Comparison of ENCODE assay signal across 14 cellular contexts in genomic region chrX:121642415-121642814, GRCh38.
DNase-seq lines count a peak whose midpoint lies in the region; ATAC-seq, FAIRE-seq and TF ChIP-seq lines count a peak whose summit lies in the region.
"Had no signal": no experiment of that assay in that cellular context is flagged by ENCODE, and none has a peak within 500 bp of the region (broad histone marks: within the 10 kb centered on the region; RNA-seq: fewer than 3 reads in every experiment).

No MANE protein-coding gene starts in this region.

- H3K36me3 ChIP-seq in lung (ENCODE audit: control insufficient read depth in 2 of 2, insufficient read depth in 2 of 2, low read length in 2 of 2) (no peaks in the 10 kb centered on the region), testis (ENCODE audit: low read depth, missing control alignments) (no peaks in the 10 kb centered on the region)
- H3K36me3 ChIP-seq: WERI-Rb-1 had no signal

- intact Hi-C loops in testis (cut with DNase I; ENCODE audit: low total_unique reads): no loop called here

- WGBS in lung, 2 donors: 47 to 73% methylated on average over 1 of the region's 1 CpG
- 42 to 55% methylated on average over 1 of the region's 1 CpG for WGBS in testis, 2 donors

- H3K27me3 ChIP-seq in lung (ENCODE audit: control insufficient read depth, insufficient read depth) (no peaks in the 10 kb centered on the region), testis (no peaks in the 10 kb centered on the region)
- H3K27me3 ChIP-seq: hepatocyte had no signal

- H3K9me3 ChIP-seq in lung (ENCODE audit: control insufficient read depth in 2 of 2, insufficient read depth in 1 of 2, low read length in 1 of 2): no peaks in the 10 kb centered on the region
- H3K9me3 ChIP-seq in testis: no peaks in the 10 kb centered on the region

- peak; percentile 70 for FAIRE-seq in RCC 7860 (lab: Jason Lieb, UNC)

- ATAC-seq in lung (ENCODE audit: insufficient read depth, low FRiP score): peak; percentile 42
- ATAC-seq in GM21723 (IDR thresholded peaks at IDR 0.05; ENCODE audit: unreplicated experiment): no peak
- ATAC-seq: activated CD8-positive, alpha-beta T cell treated with anti-CD3 and anti-CD28 coated beads for 36 hours; T-cell had no signal

- TF ChIP-seq CTCF in lung (IDR thresholded peaks at IDR 0.05; ENCODE audit: control extremely low read depth, extremely low read depth): no peak
- TF ChIP-seq CTCF in testis (IDR thresholded peaks at IDR 0.05): no peak

- H3K27ac ChIP-seq in epithelial cell of prostate (peak overlapping the region; percentile 58), lung (ENCODE audit: low read depth in 1 of 2, low read length in 1 of 2) (no peak overlapping the region), testis (no peak overlapping the region)
- H3K27ac ChIP-seq: hepatocyte, WERI-Rb-1 had no signal

- DNase-seq in Caki2 (ENCODE audit: low read depth): peak; percentile 65
- DNase-seq in RCC 7860 (ENCODE audit: low spot score): peak; percentile 13
- peak; percentile 3 for DNase-seq in epithelial cell of prostate (ENCODE audit: low read depth, low spot score)
- no peak for DNase-seq in lung (ENCODE audit: low spot score)
- DNase-seq in testis: no peak
- DNase-seq in DMS153 treated with DMSO at 0.1 percent for 48 hours (lab: John Stamatoyannopoulos, UW; ENCODE audit: unreplicated experiment): no peak
- no peak for DNase-seq in OCI-M2 (lab: John Stamatoyannopoulos, UW; ENCODE audit: unreplicated experiment)
- DNase-seq: activated CD8-positive, alpha-beta T cell treated with anti-CD3 and anti-CD28 coated beads for 36 hours; NCI-H2081 treated with DMSO at 0.1 percent for 48 hours; stimulated activated CD4-positive, alpha-beta T cell treated with anti-CD3 and anti-CD28 coated beads, Interleukin-4, amount 100 ng/mL, for 1 hour; T-cell; WERI-Rb-1 had no signal

- TF ChIP-seq POLR2A in testis (IDR thresholded peaks at IDR 0.05): no peak

- H3K4me1 ChIP-seq in lung (ENCODE audit: control insufficient read depth in 2 of 2, insufficient read depth in 2 of 2, low read length in 2 of 2) (no peaks in the 10 kb centered on the region), testis (no peaks in the 10 kb centered on the region)

- H3K4me3 ChIP-seq in lung (no peak overlapping the region), testis (no peak overlapping the region)
- H3K4me3 ChIP-seq: hepatocyte had no signal

- in situ Hi-C loops in Caki2 (cut with HindIII; ENCODE audit: low pct_unique_long_range_greater_than_20kb, low sequenced_read_pairs): no loop called here

Comparison
In these comparisons a context has a peak if more than half of its experiments do, and no peak if none do; other contexts are left out.
1. DNase-seq: peak in Caki2 (single experiment), RCC 7860 (single experiment) and epithelial cell of prostate (single experiment); none in lung (single experiment), testis (single experiment), DMS153 treated with DMSO at 0.1 percent for 48 hours (single experiment) and OCI-M2 (single experiment).